Comparison of ENCODE assay signal across 21 cellular contexts in the genomic region with DNA sequence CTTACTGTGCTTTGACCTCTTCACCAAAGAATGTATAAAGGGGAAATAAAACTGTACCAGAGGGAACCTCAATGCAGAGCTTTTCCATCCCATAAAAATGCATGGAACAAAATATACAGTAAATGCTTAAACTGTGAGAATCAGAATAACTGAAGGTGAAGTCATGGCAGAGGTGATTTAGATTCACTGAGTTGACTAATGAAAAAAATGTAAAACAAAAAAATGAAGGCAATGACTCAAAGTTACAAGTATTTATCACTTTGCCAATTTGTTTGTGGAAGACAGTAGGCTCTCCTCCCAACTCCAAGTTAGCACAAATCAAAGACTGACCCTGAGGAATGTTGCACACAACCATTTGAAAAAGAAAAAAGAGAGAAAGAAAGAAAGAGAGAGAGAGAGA.
A peak's percentile ranks its signal among the peaks of the same experiment; 100 is the strongest.
DNase-seq lines count a peak whose midpoint lies in the region; ATAC-seq, FAIRE-seq and TF ChIP-seq lines count a peak whose summit lies in the region.
"Had no signal": no experiment of that assay in that cellular context is flagged by ENCODE, and none has a peak within 500 bp of the region (broad histone marks: within the 10 kb centered on the region; RNA-seq: fewer than 3 reads in every experiment).

No MANE protein-coding gene starts in this region.

- H3K27ac ChIP-seq in astrocyte (ENCODE audit: low read depth, low read length), result no peak overlapping the region
- no peak overlapping the region for H3K27ac ChIP-seq in stomach
- H3K27ac ChIP-seq: A549, HL-60 had no signal

- DNase-seq in EL (peak; percentile 45), HFFc6 (peak; percentile 33), astrocyte (ENCODE audit: low read depth) (peak; percentile 7), stomach (no peak), NCI-H1436 treated with DMSO at 0.1 percent for 48 hours (lab: John Stamatoyannopoulos, UW) (no peak)
- DNase-seq: Kasumi-1, NCI-H1105 treated with DMSO at 0.1 percent for 48 hours, NCI-H2029, NCI-H446, NCI-H524 treated with DMSO at 0.1 percent for 48 hours, NCI-H774, SK-N-SH, SW 1271 had no signal

- H3K27ac Mint-ChIP-seq in HFFc6 (peak overlapping the region; percentile 79; the same call in 1 of the 2 replicates), astrocyte (ENCODE audit: unreplicated experiment) (no peak overlapping the region)
- H3K27ac Mint-ChIP-seq: T-helper 1 cell treated with Interleukin-12 subunit alpha and Interleukin-12 subunit beta and Interleukin-4 antibody, amounts not matched to agents 30 μg/mL and 1 μg/mL, for 36 hours had no signal

- peak overlapping the region; percentile 12 for H3K4me2 ChIP-seq in astrocyte (ENCODE audit: low read length)
- H3K4me2 ChIP-seq: A549, SK-N-SH had no signal

- no peaks in the 10 kb centered on the region for H3K79me2 ChIP-seq in astrocyte (ENCODE audit: insufficient read depth, low read length)

- H3K4me3 Mint-ChIP-seq in HFFc6 (peak overlapping the region; percentile 27; the same call in 1 of the 2 replicates), astrocyte (ENCODE audit: unreplicated experiment) (no peak overlapping the region)
- H3K4me3 Mint-ChIP-seq: T-helper 1 cell treated with Interleukin-12 subunit alpha and Interleukin-12 subunit beta and Interleukin-4 antibody, amounts not matched to agents 30 μg/mL and 1 μg/mL, for 36 hours had no signal

- ATAC-seq in HG03521 (IDR thresholded peaks at IDR 0.05; ENCODE audit: unreplicated experiment), result no peak
- no peak for ATAC-seq in HG02973 (IDR thresholded peaks at IDR 0.05; ENCODE audit: unreplicated experiment)
- ATAC-seq: A549, HepG2 had no signal

- H3K27me3 Mint-ChIP-seq in HFFc6 (ENCODE audit: insufficient read depth), result no peaks in the 10 kb centered on the region
- no peaks in the 10 kb centered on the region for H3K27me3 Mint-ChIP-seq in astrocyte (ENCODE audit: low read depth, unreplicated experiment)

- H3K36me3 ChIP-seq in astrocyte (ENCODE audit: insufficient read depth, low read length) (no peaks in the 10 kb centered on the region), stomach (no peaks in the 10 kb centered on the region)

- no peaks in the 10 kb centered on the region for H3K4me1 ChIP-seq in astrocyte (ENCODE audit: insufficient read depth, low read length)
- no peaks in the 10 kb centered on the region for H3K4me1 ChIP-seq in stomach
- H3K4me1 ChIP-seq: A549 had no signal

- TF ChIP-seq CTCF in HFFc6 (IDR thresholded peaks at IDR 0.05) (no peak), astrocyte (IDR thresholded peaks at IDR 0.05; ENCODE audit: insufficient read depth, low read depth, low read length) (no peak), stomach (IDR thresholded peaks at IDR 0.05) (no peak)

- no peak for TF ChIP-seq EP300 in stomach (IDR thresholded peaks at IDR 0.05)

- no peak overlapping the region for H2AFZ ChIP-seq in astrocyte (ENCODE audit: low read depth, low read length)

- intact Hi-C loops in stomach (cut with DNase I; ENCODE audit: low total_unique reads), result no loop called here

- H3K27me3 ChIP-seq in astrocyte (ENCODE audit: insufficient read depth, low read length), result no peaks in the 10 kb centered on the region
- H3K27me3 ChIP-seq in stomach, result no peaks in the 10 kb centered on the region

- no peak for TF ChIP-seq POLR2A in stomach (IDR thresholded peaks at IDR 0.05)

- H3K4me1 Mint-ChIP-seq in HFFc6 (ENCODE audit: low read depth) (peaks cover 13% of the 10 kb centered on the region; the same call in 1 of the 2 replicates), astrocyte (ENCODE audit: low read depth, unreplicated experiment) (peaks cover 7% of the 10 kb centered on the region)

- H3K36me3 Mint-ChIP-seq in HFFc6 (ENCODE audit: low read depth), result no peaks in the 10 kb centered on the region
- H3K36me3 Mint-ChIP-seq in astrocyte (ENCODE audit: low read depth, unreplicated experiment), result no peaks in the 10 kb centered on the region

- no peaks in the 10 kb centered on the region for H4K20me1 ChIP-seq in astrocyte (ENCODE audit: insufficient read depth, low read length)

- peaks cover 20% of the 10 kb centered on the region for H3K9me3 Mint-ChIP-seq in HFFc6
- H3K9me3 Mint-ChIP-seq in astrocyte (ENCODE audit: unreplicated experiment), result no peaks in the 10 kb centered on the region

- H3K9me3 ChIP-seq in astrocyte (ENCODE audit: insufficient read depth, low read depth, low read length) (no peaks in the 10 kb centered on the region), stomach (no peaks in the 10 kb centered on the region)
- H3K9me3 ChIP-seq: A549, SK-N-SH had no signal

- no peak for FAIRE-seq in astrocyte (lab: Jason Lieb, UNC)
- FAIRE-seq: A549, G401.6, GM12891, HepG2 had no signal

- H3K4me3 ChIP-seq in astrocyte (ENCODE audit: insufficient read depth, low read depth, low read length) (no peak overlapping the region), stomach (no peak overlapping the region)
- H3K4me3 ChIP-seq: A549 had no signal

- no peak overlapping the region for H3K9ac ChIP-seq in astrocyte (ENCODE audit: low read length)
- H3K9ac ChIP-seq: SK-N-SH had no signal

Comparison
In these comparisons a context has a peak if more than half of its experiments do, and no peak if none do; other contexts are left out.
1. DNase-seq: peak in EL (single experiment), HFFc6 (single experiment) and astrocyte (single experiment); none in stomach (single experiment) and NCI-H1436 treated with DMSO at 0.1 percent for 48 hours (single experiment).